In the genomic region with DNA sequence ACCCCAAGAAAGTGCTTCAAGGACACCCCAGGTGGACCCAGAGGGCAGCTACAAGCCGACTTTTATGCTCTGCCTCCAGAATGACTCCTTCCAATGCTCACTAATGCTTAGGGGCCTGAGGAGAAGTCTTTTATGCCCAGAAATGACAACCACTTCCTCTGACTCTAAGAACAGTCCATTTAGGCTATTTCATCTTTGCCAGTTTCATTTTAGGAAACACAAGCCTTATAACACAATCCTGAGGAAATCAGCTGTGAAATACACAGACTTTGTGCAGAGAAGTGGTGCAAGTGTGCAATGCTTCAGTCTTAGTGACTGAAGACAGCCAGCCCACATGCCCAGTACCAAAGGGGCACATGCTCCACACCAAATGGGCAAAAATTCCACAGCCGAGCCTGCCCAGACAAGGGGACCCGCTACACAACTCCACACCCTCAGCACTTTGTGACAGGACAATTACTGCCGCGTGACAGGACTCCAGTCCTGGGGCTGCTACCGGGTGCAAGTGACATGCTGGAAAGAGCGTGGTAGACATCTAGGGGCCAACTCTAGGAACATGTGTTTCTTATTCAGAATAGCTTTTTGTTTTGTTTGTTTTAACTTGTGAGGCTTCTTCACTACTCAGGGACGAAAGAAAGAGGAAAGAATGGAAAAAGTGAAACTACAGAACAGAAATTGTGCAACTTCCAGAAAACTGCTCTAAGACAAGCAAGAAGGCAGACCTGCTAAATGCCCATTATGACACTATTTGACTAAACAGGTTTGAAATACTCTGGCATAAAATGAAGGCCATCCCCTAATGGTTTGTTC, we compare ENCODE assay signal across 8 cellular contexts. TPM values are rescaled to one million over a fixed set of nuclear protein-coding genes. Genes with fewer than 3 reads are reported as not detected.
A peak's percentile ranks its signal among the peaks of the same experiment; 100 is the strongest.
DNase-seq lines count a peak whose midpoint lies in the region; ATAC-seq and TF ChIP-seq lines count a peak whose summit lies in the region.

No MANE protein-coding gene starts in this region.

- no peak for TF ChIP-seq CTCF in cardiac fibroblast (IDR thresholded peaks at IDR 0.05; ENCODE audit: low read depth, low read length)
- TF ChIP-seq CTCF in lung (IDR thresholded peaks at IDR 0.05; ENCODE audit: control extremely low read depth, extremely low read depth), result no peak
- no peak for TF ChIP-seq CTCF in uterus (IDR thresholded peaks at IDR 0.05)

- H3K27ac ChIP-seq in lung (ENCODE audit: low read depth in 1 of 2, low read length in 1 of 2) (peak overlapping the region in 1 of 2 donors; percentile 87), uterus (no peak overlapping the region)

- DNase-seq in EL (peak; percentile 41), cardiac fibroblast (ENCODE audit: low read depth in 2 of 2) (peak; percentile 31 to 52), lung (ENCODE audit: low spot score) (peak; percentile 35), uterus (no peak), COR-L47 (lab: John Stamatoyannopoulos, UW) (no peak), amniotic stem cell (lab: John Stamatoyannopoulos, UW) (no peak)

- H3K36me3 ChIP-seq in lung (ENCODE audit: control insufficient read depth in 2 of 2, insufficient read depth in 2 of 2, low read length in 2 of 2) (no peaks in the 10 kb centered on the region), uterus (no peaks in the 10 kb centered on the region)

- H3K36me3 Mint-ChIP-seq in IgD-negative memory B cell, result peaks cover 4% of the 10 kb centered on the region

- WGBS in lung, 2 donors, result 18 to 20% methylated on average over 8 of the region's 8 CpGs

- peaks cover 0 to 9% (median 2%) of the 10 kb centered on the region in 3 donors for H3K9me3 Mint-ChIP-seq in IgD-negative memory B cell

- intact Hi-C loops in uterus (cut with DNase I; ENCODE audit: low total_unique reads), result no loop called here

- H3K4me1 ChIP-seq in lung (ENCODE audit: control insufficient read depth in 2 of 2, insufficient read depth in 2 of 2, low read length in 2 of 2) (peaks cover 0 to 5% of the 10 kb centered on the region in 2 donors), uterus (no peaks in the 10 kb centered on the region)

- no peaks in the 10 kb centered on the region for H3K27me3 ChIP-seq in lung (ENCODE audit: control insufficient read depth, insufficient read depth)
- no peaks in the 10 kb centered on the region for H3K27me3 ChIP-seq in uterus

- peak overlapping the region in 1 of 2 donors; percentile 29 for H3K4me3 ChIP-seq in cardiac fibroblast (replicated peaks in 1 of 2; ENCODE audit: low read depth in 2 of 2, low read length in 2 of 2)
- H3K4me3 ChIP-seq in lung, result no peak overlapping the region
- H3K4me3 ChIP-seq in uterus, result peak overlapping the region; percentile 1 to 31

- ATAC-seq in GM21390 (IDR thresholded peaks at IDR 0.05; ENCODE audit: unreplicated experiment) (peak; percentile 83), lung (ENCODE audit: insufficient read depth, low FRiP score) (peak; percentile 66)

- TF ChIP-seq POLR2A in uterus (IDR thresholded peaks at IDR 0.05), result no peak

- H3K4me1 Mint-ChIP-seq in IgD-negative memory B cell, result peaks cover 5 to 10% (median 8%) of the 10 kb centered on the region in 3 donors

- H3K27me3 Mint-ChIP-seq in IgD-negative memory B cell, result no peaks in the 10 kb centered on the region

- no peak overlapping the region for H3K27ac Mint-ChIP-seq in IgD-negative memory B cell

- peak overlapping the region in 3 of 4 donors; percentile 23 to 72 (median 49) for H3K4me3 Mint-ChIP-seq in IgD-negative memory B cell

- H3K9me3 ChIP-seq in lung (ENCODE audit: control insufficient read depth in 2 of 2, insufficient read depth in 1 of 2, low read length in 1 of 2) (peaks cover 0 to 2% of the 10 kb centered on the region in 2 donors), uterus (no peaks in the 10 kb centered on the region)

RNA-seq across cellular contexts. Expression of gene PLAGL1, which starts 28.2 kb away (rescaled TPM):
- polyA plus RNA-seq in IgD-negative memory B cell (4.5 TPM), lung (10 to 100 TPM; 15.5 to 29.2 TPM)
- total RNA-seq in lung (10 to 100 TPM; 30.1 to 86.9 TPM), uterus (10 to 100 TPM in 3 of 4 donors, 1 to 10 TPM in 1; 8.7 to 76.9 (median 29.3) TPM)

RNA-seq across cellular contexts. Expression of gene SF3B5, which starts 59.1 kb away (rescaled TPM):
- polyA plus RNA-seq in IgD-negative memory B cell, result 378 TPM
- 100 to 1,000 TPM in 1 of 2 donors, 10 to 100 TPM in 1; 36.3 to 155 TPM for total RNA-seq in lung
- polyA plus RNA-seq in lung, result 100 to 1,000 TPM; 170 to 251 TPM
- 100 to 1,000 TPM in 2 of 4 donors, 10 to 100 TPM in 2; 46.6 to 166 (median 97.2) TPM for total RNA-seq in uterus

Comparison
In these comparisons a context has a peak if more than half of its experiments do, and no peak if none do; other contexts are left out.
1. DNase-seq: peak in EL (single experiment), cardiac fibroblast (2 of 2) and lung (single experiment); none in uterus (0 of 2), COR-L47 (single experiment) and amniotic stem cell (single experiment).